Comparison of ENCODE assay signal across 1 cellular context in the genomic region with DNA sequence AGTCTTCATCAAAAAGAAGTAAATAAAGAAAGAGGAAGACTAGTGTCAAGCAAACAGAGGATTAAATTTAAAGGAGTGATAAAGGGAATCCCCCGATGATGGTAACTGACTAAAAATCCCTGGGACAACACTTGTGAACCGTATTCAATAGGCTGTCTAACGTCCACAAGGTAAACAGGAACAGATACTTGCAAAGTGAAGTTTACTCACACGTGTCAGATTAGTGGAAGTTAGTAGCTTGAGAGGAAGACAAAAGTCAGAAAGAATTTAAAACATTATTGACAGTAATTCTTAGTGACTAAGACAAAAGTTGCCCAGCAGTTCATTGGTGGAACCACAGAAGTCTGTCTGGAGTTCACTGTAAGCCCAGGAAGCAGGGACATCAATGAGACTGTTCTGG.
TF ChIP-seq lines count a peak whose summit lies in the region.

No MANE protein-coding gene starts in this region.

TF ChIP-seq in endothelial cell of umbilical vein, 7 proteins besides CTCF, POLR2A, EP300 and RAD21:
- TF ChIP-seq, protein P1, sequence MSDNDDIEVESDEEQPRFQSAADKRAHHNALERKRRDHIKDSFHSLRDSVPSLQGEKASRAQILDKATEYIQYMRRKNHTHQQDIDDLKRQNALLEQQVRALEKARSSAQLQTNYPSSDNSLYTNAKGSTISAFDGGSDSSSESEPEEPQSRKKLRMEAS (IDR thresholded peaks at IDR 0.05; ENCODE audit: insufficient read depth, insufficient read length): no peak
- TF ChIP-seq POLR2AphosphoS5 (IDR thresholded peaks at IDR 0.05; ENCODE audit: insufficient read depth, low read depth, low read length) (no peak), EZH2 (IDR thresholded peaks at IDR 0.05; ENCODE audit: borderline replicate concordance, low read depth, low read length, severe bottlenecking) (no peak), MYC (IDR thresholded peaks at IDR 0.05; ENCODE audit: low read depth, low read length) (no peak), JUN (IDR thresholded peaks at IDR 0.05; ENCODE audit: borderline replicate concordance, insufficient read depth, insufficient read length, low read depth) (no peak), GATA2 (IDR thresholded peaks at IDR 0.05; ENCODE audit: insufficient read depth, insufficient read length, low read depth, low read length) (no peak), FOS (IDR thresholded peaks at IDR 0.05; ENCODE audit: borderline replicate concordance, insufficient read depth, low read length) (no peak)
